Comparison of ENCODE assay signal across 11 cellular contexts in the genomic region with DNA sequence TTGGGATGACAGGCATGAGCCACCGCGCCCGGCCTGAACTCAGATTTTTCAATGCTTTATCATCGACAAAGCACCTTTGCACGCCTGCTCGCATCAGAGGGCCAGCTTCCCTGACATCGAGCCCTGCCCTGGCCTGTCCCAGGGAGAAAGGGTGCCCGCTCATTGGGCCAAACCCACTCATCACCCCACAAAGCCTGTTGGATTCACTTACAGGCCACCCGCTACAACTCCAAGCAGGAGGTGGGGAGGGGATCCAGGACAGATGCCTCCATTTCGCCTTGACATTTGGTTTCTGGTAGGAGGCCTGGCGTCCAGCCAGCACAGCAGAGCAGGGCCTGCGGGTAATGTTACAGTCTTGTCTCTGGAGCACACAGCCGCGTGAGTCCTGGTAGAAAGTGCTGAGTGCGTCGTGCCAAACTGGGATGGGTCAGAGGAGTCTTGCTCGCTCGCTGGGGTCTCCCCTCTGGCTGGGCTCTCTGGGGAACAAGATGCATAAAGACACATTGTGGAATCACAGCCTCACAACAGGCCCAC. TPM values are rescaled to one million over a fixed set of nuclear protein-coding genes. Genes with fewer than 3 reads are reported as not detected.
A peak's percentile ranks its signal among the peaks of the same experiment; 100 is the strongest.
DNase-seq lines count a peak whose midpoint lies in the region; ATAC-seq and TF ChIP-seq lines count a peak whose summit lies in the region.
"Had no signal": no experiment of that assay in that cellular context is flagged by ENCODE, and none has a peak within 500 bp of the region (broad histone marks: within the 10 kb centered on the region; RNA-seq: fewer than 3 reads in every experiment).

No MANE protein-coding gene starts in this region.

- ATAC-seq in activated CD4-positive, CD25-positive, alpha-beta regulatory T cell treated with anti-CD3 and anti-CD28 coated beads, Interleukin-2, amount 50 U/mL, for 24 hours = no peak

- peaks cover 3% of the 10 kb centered on the region for H3K9me3 Mint-ChIP-seq in glutamatergic neuron (ENCODE audit: unreplicated experiment)
- H3K9me3 Mint-ChIP-seq: memory B cell; T-helper 2 cell treated with Interferon-gamma antibody and Interleukin-4, amounts not matched to agents 5 μg/mL and 100 μg/mL, for 36 hours had no signal

- H3K4me3 Mint-ChIP-seq in glutamatergic neuron (ENCODE audit: unreplicated experiment) = peak overlapping the region; percentile 8
- H3K4me3 Mint-ChIP-seq: memory B cell; T-helper 2 cell treated with Interferon-gamma antibody and Interleukin-4, amounts not matched to agents 5 μg/mL and 100 μg/mL, for 36 hours had no signal

- DNase-seq in NCI-H1417 (lab: John Stamatoyannopoulos, UW) = peak in 2 of 3 experiments; percentile 31 to 60
- DNase-seq in NCI-H1417 treated with DMSO at 0.1 percent for 48 hours (lab: John Stamatoyannopoulos, UW) = no peak
- DNase-seq in SK-N-DZ (ENCODE audit: low spot score) = peak; percentile 86
- peak; percentile 69 for DNase-seq in glutamatergic neuron
- peak; percentile 25 for DNase-seq in stromal cell of bone marrow (ENCODE audit: low read depth)
- no peak for DNase-seq in NCI-H1048 (lab: John Stamatoyannopoulos, UW)
- DNase-seq in globus pallidus (ENCODE audit: low spot score) = no peak
- DNase-seq: 8988T had no signal

- H3K27me3 Mint-ChIP-seq in glutamatergic neuron (ENCODE audit: unreplicated experiment) = peaks cover 11% of the 10 kb centered on the region

- H3K4me1 Mint-ChIP-seq in glutamatergic neuron (ENCODE audit: low read depth, unreplicated experiment) = peaks cover 49% of the 10 kb centered on the region

- H3K36me3 Mint-ChIP-seq in glutamatergic neuron (ENCODE audit: unreplicated experiment) = no peaks in the 10 kb centered on the region
- H3K36me3 Mint-ChIP-seq: memory B cell had no signal

- peak overlapping the region; percentile 67 for H3K27ac Mint-ChIP-seq in glutamatergic neuron (ENCODE audit: unreplicated experiment)
- H3K27ac Mint-ChIP-seq: memory B cell; T-helper 2 cell treated with Interferon-gamma antibody and Interleukin-4, amounts not matched to agents 5 μg/mL and 100 μg/mL, for 36 hours had no signal

- TF ChIP-seq CTCF in glutamatergic neuron (IDR thresholded peaks at IDR 0.05; ENCODE audit: partially characterized antibody, unreplicated experiment) = no peak

RNA-seq across cellular contexts. Expression of a gene that starts 19.8 kb away (rescaled TPM):
- 0.23 and 0.28 TPM in 2 replicates for polyA plus RNA-seq in SK-N-DZ (2014; cell fraction: cytosol; rRNA removed)
- 0.13 and 0.15 TPM in 2 replicates for polyA plus RNA-seq in SK-N-DZ (2014; cell fraction: nucleus; rRNA removed)
- 22.0 TPM for total RNA-seq in glutamatergic neuron (ENCODE audit: unreplicated experiment)

RNA-seq across cellular contexts. Expression of a gene that starts 37.3 kb away (rescaled TPM):
- not detected in 2 replicates for polyA plus RNA-seq in SK-N-DZ (2014; cell fraction: cytosol; rRNA removed)
- polyA plus RNA-seq in SK-N-DZ (2014; cell fraction: nucleus; rRNA removed) = not detected in 2 replicates
- total RNA-seq in glutamatergic neuron (ENCODE audit: unreplicated experiment) = not detected

RNA-seq across cellular contexts. Expression of a gene that starts 43.8 kb away (rescaled TPM):
- polyA plus RNA-seq in SK-N-DZ (2014; cell fraction: cytosol; rRNA removed) = not detected in 2 replicates
- not detected in 2 replicates for polyA plus RNA-seq in SK-N-DZ (2014; cell fraction: nucleus; rRNA removed)
- total RNA-seq in glutamatergic neuron (ENCODE audit: unreplicated experiment) = not detected

RNA-seq across cellular contexts. Expression of a gene that starts 49.0 kb away (rescaled TPM):
- polyA plus RNA-seq in SK-N-DZ (2014; cell fraction: cytosol; rRNA removed) = 64.2 and 66.4 TPM in 2 replicates
- polyA plus RNA-seq in SK-N-DZ (2014; cell fraction: nucleus; rRNA removed) = 201 and 229 TPM in 2 replicates
- total RNA-seq in glutamatergic neuron (ENCODE audit: unreplicated experiment) = 44.8 TPM

Comparison
In these comparisons a context has a peak if more than half of its experiments do, and no peak if none do; other contexts are left out.
1. DNase-seq: peak in NCI-H1417 (2 of 3), SK-N-DZ (single experiment), glutamatergic neuron (single experiment) and stromal cell of bone marrow (single experiment); none in NCI-H1417 treated with DMSO at 0.1 percent for 48 hours (single experiment), NCI-H1048 (single experiment) and globus pallidus (single experiment).